ENCODE assay signal across 1 cellular context in genomic region chr7:129502708-129503685, GRCh38.
TF ChIP-seq lines count a peak whose summit lies in the region.

No MANE protein-coding gene starts in this region.

TF ChIP-seq in GM12878, 131 proteins besides CTCF, POLR2A, EP300 and RAD21 (continued from another document):
- TF ChIP-seq STAT1 (conservative IDR thresholded peaks at IDR 0.05), result no peak
- TF ChIP-seq BHLHE40 (IDR thresholded peaks at IDR 0.05; ENCODE audit: borderline replicate concordance in 1 of 2, low read depth in 2 of 2, low read length in 1 of 2), result 0 out of 4 replicates have a peak, but pooled peaks of 1 of the 2 experiments have one; percentile 1
- TF ChIP-seq NR2F1 (conservative IDR thresholded peaks at IDR 0.05), result peak; percentile 41; the same call in 1 of the 2 replicates
- no peak for TF ChIP-seq ZNF622 (IDR thresholded peaks at IDR 0.05)
- TF ChIP-seq HDAC2 (IDR thresholded peaks at IDR 0.05), result no peak
- no peak for TF ChIP-seq PML (IDR thresholded peaks at IDR 0.05; ENCODE audit: low read length)
- no peak for TF ChIP-seq HCFC1 (IDR thresholded peaks at IDR 0.05; ENCODE audit: low read length)
- TF ChIP-seq PAX5 (IDR thresholded peaks at IDR 0.05; ENCODE audit: borderline replicate concordance, low read depth, low read length), result no peak
- TF ChIP-seq ZBED1 (IDR thresholded peaks at IDR 0.05; ENCODE audit: borderline replicate concordance), result no peak
- no peak for TF ChIP-seq SREBF2 (IDR thresholded peaks at IDR 0.05; ENCODE audit: low read length)
- no peak for TF ChIP-seq BMI1 (IDR thresholded peaks at IDR 0.05; ENCODE audit: borderline replicate concordance)
TF ChIP-seq in GM12878: peak in this region for 4.
